Comparison of ENCODE assay signal across 8 cellular contexts in genomic region chr4:55184600-55185523, GRCh38. TPM values are rescaled to one million over a fixed set of nuclear protein-coding genes. Genes with fewer than 3 reads are reported as not detected.
A peak's percentile ranks its signal among the peaks of the same experiment; 100 is the strongest.
DNase-seq lines count a peak whose midpoint lies in the region; ATAC-seq and TF ChIP-seq lines count a peak whose summit lies in the region.

No MANE protein-coding gene starts in this region.

- no peaks in the 10 kb centered on the region for H3K4me1 ChIP-seq in KMS-11 (ENCODE audit: low read depth, poor library complexity, severe bottlenecking)

- peak; percentile 87 for ATAC-seq in left ventricle myocardium superior
- peak; percentile 36 for ATAC-seq in stimulated activated naive CD8-positive, alpha-beta T cell treated with anti-CD3 and anti-CD28 coated beads, Interleukin-15, Interleukin-2, amounts not matched to agents 100 U/mL and 50 U/mL, for 24 hours

- no peaks in the 10 kb centered on the region for H3K36me3 ChIP-seq in KMS-11 (ENCODE audit: insufficient read depth)

- no peak overlapping the region for H3K27ac ChIP-seq in KMS-11
- no peak overlapping the region for H3K27ac ChIP-seq in coronary artery

- intact Hi-C loops in left ventricle myocardium superior (cut with micrococcal nuclease), result no loop called here

- DNase-seq in DMS 273 (lab: John Stamatoyannopoulos, UW; ENCODE audit: unreplicated experiment), result peak; percentile 27
- no peak for DNase-seq in DMS 273 treated with DMSO at 0.1 percent for 48 hours (lab: John Stamatoyannopoulos, UW)
- peak; percentile 7 to 35 for DNase-seq in activated CD4-positive, alpha-beta T cell treated with anti-CD3 and anti-CD28 coated beads, Interleukin-2, amount 50 U/mL, for 48 hours
- peak; percentile 41 for DNase-seq in left ventricle myocardium superior
- DNase-seq in stimulated activated naive CD8-positive, alpha-beta T cell treated with anti-CD3 and anti-CD28 coated beads, Interleukin-15, Interleukin-2, amounts not matched to agents 100 U/mL and 50 U/mL, for 24 hours, result peak; percentile 21
- DNase-seq in HK-2 (ENCODE audit: unreplicated experiment), result no peak
- no peak for DNase-seq in coronary artery (ENCODE audit: low spot score)

- H3K79me2 ChIP-seq in KMS-11 (ENCODE audit: insufficient read depth, low read depth), result no peaks in the 10 kb centered on the region

- no peak overlapping the region for H3K4me2 ChIP-seq in KMS-11

- H4K20me1 ChIP-seq in KMS-11 (ENCODE audit: insufficient read depth), result no peaks in the 10 kb centered on the region

- H3K9ac ChIP-seq in KMS-11, result no peak overlapping the region

- no peak overlapping the region for H3K4me3 ChIP-seq in KMS-11 (IDR thresholded peaks at IDR 0.05; ENCODE audit: insufficient read depth, low read depth, low read length)
- H3K4me3 ChIP-seq in coronary artery, result no peak overlapping the region

- TF ChIP-seq CTCF in KMS-11 (conservative IDR thresholded peaks at IDR 0.05; ENCODE audit: low read depth, low read length) (peak; percentile 69), coronary artery (IDR thresholded peaks at IDR 0.05) (no peak)

- no peaks in the 10 kb centered on the region for H3K27me3 ChIP-seq in KMS-11 (ENCODE audit: insufficient read depth, low read depth)

- H2AFZ ChIP-seq in KMS-11 (ENCODE audit: low read depth), result no peak overlapping the region

RNA-seq across cellular contexts. Expression of gene KDR, which starts 59.5 kb away (rescaled TPM):
- total RNA-seq in left ventricle myocardium superior, result 21.2 TPM

Comparison
In these comparisons a context has a peak if more than half of its experiments do, and no peak if none do; other contexts are left out.
1. DNase-seq: peak in DMS 273 (single experiment), activated CD4-positive, alpha-beta T cell treated with anti-CD3 and anti-CD28 coated beads, Interleukin-2, amount 50 U/mL, for 48 hours (2 of 2), left ventricle myocardium superior (single experiment) and stimulated activated naive CD8-positive, alpha-beta T cell treated with anti-CD3 and anti-CD28 coated beads, Interleukin-15, Interleukin-2, amounts not matched to agents 100 U/mL and 50 U/mL, for 24 hours (single experiment); none in DMS 273 treated with DMSO at 0.1 percent for 48 hours (single experiment), HK-2 (single experiment) and coronary artery (single experiment).